Comparison of ENCODE assay signal across 11 cellular contexts in the genomic region with DNA sequence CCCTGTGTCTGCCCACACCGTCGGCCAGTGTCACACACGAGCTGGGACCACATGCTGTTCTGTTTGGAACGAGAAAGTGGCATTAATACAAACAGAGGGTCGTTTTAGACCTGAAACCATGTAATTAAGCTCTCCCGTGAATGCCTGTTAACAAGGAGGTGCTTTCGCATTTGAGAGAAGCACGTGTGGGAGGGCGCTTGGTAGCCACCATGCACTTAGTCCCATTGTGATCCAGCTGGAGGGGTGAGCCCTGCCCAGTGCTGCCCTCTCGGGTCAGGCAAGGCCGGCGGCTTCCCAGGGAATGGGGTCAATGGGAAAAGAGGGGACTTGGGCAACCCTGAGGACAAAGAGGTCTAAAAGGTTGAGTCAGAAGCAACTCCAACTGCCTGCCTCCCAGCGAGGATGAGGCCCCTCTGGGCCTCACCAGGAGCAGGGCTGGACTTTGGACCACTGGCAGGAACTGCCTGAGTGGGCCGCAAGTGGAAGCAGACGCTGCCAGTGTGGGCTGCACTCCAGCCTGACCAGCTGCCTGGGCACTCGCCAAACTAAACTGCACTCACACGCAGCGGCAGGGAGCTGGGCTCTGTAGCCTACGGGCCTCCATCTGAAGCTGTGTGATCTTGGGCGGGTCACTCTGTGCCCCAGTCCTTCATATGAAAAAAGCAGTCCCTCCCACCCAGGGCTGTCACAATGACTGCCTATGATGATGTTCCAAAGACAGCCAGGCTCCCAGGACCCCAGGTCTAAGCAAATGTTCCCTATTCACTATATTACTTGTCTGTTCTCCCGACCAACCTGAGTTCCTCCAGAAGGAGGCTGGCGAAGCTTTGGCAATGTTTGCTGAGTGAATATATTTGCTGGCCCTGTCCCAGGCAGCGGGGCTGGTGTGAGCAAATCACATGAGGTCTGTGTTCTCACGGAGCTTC.
A peak's percentile ranks its signal among the peaks of the same experiment; 100 is the strongest.
DNase-seq lines count a peak whose midpoint lies in the region; ATAC-seq and TF ChIP-seq lines count a peak whose summit lies in the region.
"Had no signal": no experiment of that assay in that cellular context is flagged by ENCODE, and none has a peak within 500 bp of the region (broad histone marks: within the 10 kb centered on the region; RNA-seq: fewer than 3 reads in every experiment).

No MANE protein-coding gene starts in this region.

- no peak for TF ChIP-seq CTCF in AG09319 (IDR thresholded peaks at IDR 0.05; ENCODE audit: low read depth, low read length)
- TF ChIP-seq CTCF in mucosa of descending colon (IDR thresholded peaks at IDR 0.05): no peak

- peaks cover 17% of the 10 kb centered on the region for H3K36me3 Mint-ChIP-seq in activated CD8-positive, alpha-beta T cell treated with anti-CD3 and anti-CD28 coated beads, Interleukin-2, amount 10 ng/mL, durations not matched to agents 7 days and 5 days (ENCODE audit: low read depth)

- intact Hi-C loops in mucosa of descending colon (cut with DNase I, micrococcal nuclease): no loop called here

- DNase-seq in AG09319 (ENCODE audit: extremely low read depth, low read depth): peak; percentile 66
- peak; percentile 80 for DNase-seq in NCI-H1417 treated with DMSO at 0.1 percent for 48 hours (lab: John Stamatoyannopoulos, UW)
- DNase-seq in brain pericyte (ENCODE audit: low read depth, low spot score): peak; percentile 63
- peak; percentile 20 to 71 (median 52) for DNase-seq in mucosa of descending colon
- no peak for DNase-seq in activated CD8-positive, alpha-beta T cell treated with anti-CD3 and anti-CD28 coated beads, Interleukin-2, amount 10 ng/mL, durations not matched to agents 7 days and 5 days
- DNase-seq in GM19240 (ENCODE audit: insufficient read length, low spot score): no peak
- no peak for DNase-seq in NCI-H2196 treated with DMSO at 0.1 percent for 48 hours (lab: John Stamatoyannopoulos, UW; ENCODE audit: unreplicated experiment)
- DNase-seq in NCI-H2171 (lab: John Stamatoyannopoulos, UW): no peak
- DNase-seq: CD4-positive, alpha-beta memory T cell; mesendoderm; testis had no signal

- no peaks in the 10 kb centered on the region for H3K36me3 ChIP-seq in mucosa of descending colon (ENCODE audit: low read depth)

- H3K27ac Mint-ChIP-seq in activated CD8-positive, alpha-beta T cell treated with anti-CD3 and anti-CD28 coated beads, Interleukin-2, amount 10 ng/mL, durations not matched to agents 7 days and 5 days: no peak overlapping the region

- peaks cover 17% of the 10 kb centered on the region for H3K4me1 ChIP-seq in mucosa of descending colon (ENCODE audit: low read depth)

- no peaks in the 10 kb centered on the region for H3K27me3 Mint-ChIP-seq in activated CD8-positive, alpha-beta T cell treated with anti-CD3 and anti-CD28 coated beads, Interleukin-2, amount 10 ng/mL, durations not matched to agents 7 days and 5 days (ENCODE audit: low read depth)
- H3K27me3 Mint-ChIP-seq: CD4-positive, alpha-beta memory T cell had no signal

- H3K4me3 Mint-ChIP-seq in activated CD8-positive, alpha-beta T cell treated with anti-CD3 and anti-CD28 coated beads, Interleukin-2, amount 10 ng/mL, durations not matched to agents 7 days and 5 days: no peak overlapping the region
- H3K4me3 Mint-ChIP-seq: CD4-positive, alpha-beta memory T cell had no signal

- peaks cover 3% of the 10 kb centered on the region for H3K9me3 ChIP-seq in mucosa of descending colon
- H3K9me3 ChIP-seq: testis had no signal

- CTCF ChIA-PET in activated CD8-positive, alpha-beta T cell treated with anti-CD3 and anti-CD28 coated beads, Interleukin-2, amount 10 ng/mL, durations not matched to agents 7 days and 5 days (lab: Charles Lee): no interaction called here

- peaks cover 7% of the 10 kb centered on the region for H3K4me1 Mint-ChIP-seq in activated CD8-positive, alpha-beta T cell treated with anti-CD3 and anti-CD28 coated beads, Interleukin-2, amount 10 ng/mL, durations not matched to agents 7 days and 5 days (ENCODE audit: low read depth)
- H3K4me1 Mint-ChIP-seq: CD4-positive, alpha-beta memory T cell had no signal

- peak; percentile 65 for ATAC-seq in mucosa of descending colon
- ATAC-seq in activated CD8-positive, alpha-beta T cell treated with anti-CD3 and anti-CD28 coated beads, Interleukin-2, amount 10 ng/mL, durations not matched to agents 7 days and 5 days: no peak

- no peaks in the 10 kb centered on the region for H3K9me3 Mint-ChIP-seq in activated CD8-positive, alpha-beta T cell treated with anti-CD3 and anti-CD28 coated beads, Interleukin-2, amount 10 ng/mL, durations not matched to agents 7 days and 5 days (ENCODE audit: insufficient read depth)

- no peak overlapping the region for H3K4me3 ChIP-seq in mucosa of descending colon
- H3K4me3 ChIP-seq: testis had no signal

- POLR2A ChIA-PET in activated CD8-positive, alpha-beta T cell treated with anti-CD3 and anti-CD28 coated beads, Interleukin-2, amount 10 ng/mL, durations not matched to agents 7 days and 5 days (lab: Charles Lee): no interaction called here

Comparison
In these comparisons a context has a peak if more than half of its experiments do, and no peak if none do; other contexts are left out.
1. DNase-seq: peak in AG09319 (single experiment), NCI-H1417 treated with DMSO at 0.1 percent for 48 hours (single experiment), brain pericyte (single experiment) and mucosa of descending colon (3 of 3); none in activated CD8-positive, alpha-beta T cell treated with anti-CD3 and anti-CD28 coated beads, Interleukin-2, amount 10 ng/mL, durations not matched to agents 7 days and 5 days (single experiment), GM19240 (single experiment), NCI-H2196 treated with DMSO at 0.1 percent for 48 hours (single experiment) and NCI-H2171 (single experiment).